11 cellular contexts compared by ENCODE assay signal in genomic region chr2:196046123-196046917, GRCh38. TPM values are rescaled to one million over a fixed set of nuclear protein-coding genes. Genes with fewer than 3 reads are reported as not detected.
DNase-seq lines count a peak whose midpoint lies in the region; ATAC-seq, FAIRE-seq and TF ChIP-seq lines count a peak whose summit lies in the region.
"Had no signal": no experiment of that assay in that cellular context is flagged by ENCODE, and none has a peak within 500 bp of the region (broad histone marks: within the 10 kb centered on the region; RNA-seq: fewer than 3 reads in every experiment).

No MANE protein-coding gene starts in this region.

- no peaks in the 10 kb centered on the region for H4K20me1 ChIP-seq in BLaER1 treated with 17β-estradiol and CSF1 and Interleukin-3, amounts not matched to agents 10 nM and 100 nM
- H4K20me1 ChIP-seq in GM12878 (ENCODE audit: control insufficient read depth, insufficient read depth) = no peaks in the 10 kb centered on the region

- no peaks in the 10 kb centered on the region for H3K79me2 ChIP-seq in GM12878 (ENCODE audit: control insufficient read depth, insufficient read depth, low read length)

- H3K27ac ChIP-seq in BLaER1 treated with 17β-estradiol and CSF1 and Interleukin-3, amounts not matched to agents 10 nM and 100 nM = peak overlapping the region in 3 of 11 experiments; percentile 28 to 63 (median 60); a peak in 5 of 22 replicates
- peak overlapping the region; percentile 54 for H3K27ac ChIP-seq in GM12878 (ENCODE audit: control insufficient read depth, insufficient read depth)
- H3K27ac ChIP-seq in small intestine (ENCODE audit: low read depth in 1 of 2, low read length in 1 of 2) = no peak overlapping the region
- H3K27ac ChIP-seq in coronary artery = no peak overlapping the region

- no TSS peak for BruUV-seq in GM12878 (replicated peaks; lab: Mats Ljungman, UMichigan)

- H3K36me3 ChIP-seq in BLaER1 treated with 17β-estradiol and CSF1 and Interleukin-3, amounts not matched to agents 10 nM and 100 nM = no peaks in the 10 kb centered on the region
- H3K36me3 ChIP-seq in GM12878 (ENCODE audit: control insufficient read depth in 2 of 2, insufficient read depth in 2 of 2, low read length in 1 of 2) (no peaks in the 10 kb centered on the region), H7 (replicated peaks; ENCODE audit: control insufficient read depth, insufficient read depth, low read length) (no peaks in the 10 kb centered on the region), small intestine (ENCODE audit: control insufficient read depth in 2 of 2, insufficient read depth in 2 of 2, low read length in 2 of 2) (no peaks in the 10 kb centered on the region)

- peak; percentile 7 for FAIRE-seq in GM12878 (lab: Jason Lieb, UNC)
- no peak for FAIRE-seq in small intestine (lab: Jason Lieb, UNC)

- TF ChIP-seq CTCF in GM12878 (IDR thresholded peaks at IDR 0.05 in 2 of 3, conservative IDR thresholded peaks at IDR 0.05 in 1 of 3; ENCODE audit: control insufficient read depth in 2 of 3, extremely low read depth in 1 of 3, insufficient read depth in 1 of 3, low read depth in 3 of 3, low read length in 3 of 3) (no peak), coronary artery (IDR thresholded peaks at IDR 0.05) (no peak)

- peak overlapping the region; percentile 12 to 69 (median 35); a peak in 18 of 22 replicates for H3K4me2 ChIP-seq in BLaER1 treated with 17β-estradiol and CSF1 and Interleukin-3, amounts not matched to agents 10 nM and 100 nM
- H3K4me2 ChIP-seq in GM12878 (ENCODE audit: control insufficient read depth, insufficient read depth) = peak overlapping the region; percentile 39

- peaks cover 0 to 5% (median 0%) of the 10 kb centered on the region in 11 experiments; a peak in 4 of 22 replicates for H3K9me3 ChIP-seq in BLaER1 treated with 17β-estradiol and CSF1 and Interleukin-3, amounts not matched to agents 10 nM and 100 nM (replicated peaks in 1 of 11)
- no peaks in the 10 kb centered on the region; the same call in 2 of the 3 replicates for H3K9me3 ChIP-seq in GM12878 (replicated peaks; ENCODE audit: control insufficient read depth, insufficient read depth, low read length)
- H3K9me3 ChIP-seq in small intestine (ENCODE audit: control insufficient read depth, low read depth) = no peaks in the 10 kb centered on the region

- intact Hi-C loops in GM12878 (cut with micrococcal nuclease; ENCODE audit: unreplicated experiment) = no loop called here

- peaks cover 4 to 69% (median 8%) of the 10 kb centered on the region in 10 experiments; a peak in 17 of 20 replicates for H3K4me1 ChIP-seq in BLaER1 treated with 17β-estradiol and CSF1 and Interleukin-3, amounts not matched to agents 10 nM and 100 nM
- H3K4me1 ChIP-seq in GM12878 (ENCODE audit: control insufficient read depth, insufficient read depth, low read length) = peaks cover 7% of the 10 kb centered on the region
- no peaks in the 10 kb centered on the region for H3K4me1 ChIP-seq in small intestine (ENCODE audit: control insufficient read depth in 2 of 2, insufficient read depth in 1 of 2, low read depth in 1 of 2, low read length in 1 of 2)

- H2AFZ ChIP-seq in GM12878 (ENCODE audit: control insufficient read depth, low read depth, low read length) = peak overlapping the region; percentile 68

- ATAC-seq in GM21360 (IDR thresholded peaks at IDR 0.05; ENCODE audit: unreplicated experiment) (peak; percentile 65), HG03342 (IDR thresholded peaks at IDR 0.05; ENCODE audit: unreplicated experiment) (peak; percentile 76), GM12878 (peak; percentile 94)
- ATAC-seq: naive thymus-derived CD8-positive, alpha-beta T cell had no signal

- no peak overlapping the region for H3K4me3 ChIP-seq in BLaER1 treated with 17β-estradiol and CSF1 and Interleukin-3, amounts not matched to agents 10 nM and 100 nM
- H3K4me3 ChIP-seq in GM12878 (no peak overlapping the region), H7 (ENCODE audit: insufficient read depth, low read depth, low read length) (no peak overlapping the region), small intestine (ENCODE audit: low read depth in 1 of 2, low read length in 2 of 2) (no peak overlapping the region), coronary artery (no peak overlapping the region)

- WGBS in GM12878 (ENCODE audit: insufficient coverage, insufficient replicate concordance, low lambda C conversion rate, missing lambda C conversion rate) = 55% methylated on average over 7 of the region's 7 CpGs
- WGBS in small intestine, 3 donors = 84 to 94% (median 89%) methylated on average over 7 of the region's 7 CpGs

- CTCF ChIA-PET in GM12878 (lab: Yijun Ruan, JAX) = interaction anchor here (0.6 to 2.1 kb wide), 9 partner anchors 8 to 716 kb away, joined by 3 to 21 read pairs (median 3); partner anchors contain the start of gene DNAH7

- no peak for TF ChIP-seq EP300 in GM12878 (IDR thresholded peaks at IDR 0.05; ENCODE audit: borderline replicate concordance in 1 of 2, control insufficient read depth in 1 of 2, low read depth in 2 of 2, low read length in 2 of 2)

- in situ Hi-C loops in GM12878 (cut with MboI) = no loop called here

- RAD21 ChIA-PET in GM12878 (lab: Charles Lee; ENCODE audit: unreplicated experiment) = interaction anchor here (1.4 to 2.7 kb wide), 2 partner anchors 21 to 32 kb away, joined by 4 to 13 read pairs; partner anchors contain the start of gene DNAH7

- SMC1A ChIA-PET in GM12878 (lab: Charles Lee; ENCODE audit: uncharacterized antibody, unreplicated experiment) = interaction anchor here (0.5 to 2.6 kb wide), 7 partner anchors 7 to 882 kb away, joined by 3 to 16 read pairs (median 4); partner anchors contain the start of gene DNAH7

- no peak for TF ChIP-seq RAD21 in GM12878 (IDR thresholded peaks at IDR 0.05; ENCODE audit: insufficient read depth, low read depth, low read length)

- H3K27me3 ChIP-seq in BLaER1 treated with 17β-estradiol and CSF1 and Interleukin-3, amounts not matched to agents 10 nM and 100 nM = no peaks in the 10 kb centered on the region
- H3K27me3 ChIP-seq in GM12878 (replicated peaks in 1 of 2; ENCODE audit: control insufficient read depth in 2 of 2, insufficient read depth in 2 of 2, low read length in 1 of 2) (no peaks in the 10 kb centered on the region), H7 (ENCODE audit: control insufficient read depth, insufficient read depth, low read length) (no peaks in the 10 kb centered on the region), small intestine (ENCODE audit: control insufficient read depth in 2 of 2, insufficient read depth in 2 of 2, low read length in 2 of 2) (no peaks in the 10 kb centered on the region)

- no peak for TF ChIP-seq POLR2A in GM12878 (IDR thresholded peaks at IDR 0.05; ENCODE audit: low read depth, low read length)

- no peak overlapping the region for H3K9ac ChIP-seq in BLaER1 treated with 17β-estradiol and CSF1 and Interleukin-3, amounts not matched to agents 10 nM and 100 nM
- no peak overlapping the region for H3K9ac ChIP-seq in GM12878 (ENCODE audit: control insufficient read depth, insufficient read depth, low read length)

- POLR2A ChIA-PET in GM12878 (lab: Charles Lee) = interaction anchor here (0.5 to 0.7 kb wide), 2 partner anchors 291 to 592 kb away, joined by 3 read pairs; no protein-coding TSS in a partner anchor

- DNase-seq in GM12878 (ENCODE audit: low read depth, low spot score) (peak; percentile 45), mucosa of gallbladder (ENCODE audit: low spot score) (no peak), H7 (no peak), small intestine (no peak), coronary artery (ENCODE audit: low spot score) (no peak)
- DNase-seq: activated CD4-positive, alpha-beta T cell treated with anti-CD3 and anti-CD28 coated beads, Interleukin-2, amount 10 ng/mL, durations not matched to agents 7 days and 5 days; naive thymus-derived CD8-positive, alpha-beta T cell; stimulated activated naive CD4-positive, alpha-beta T cell had no signal

TF ChIP-seq in GM12878, 131 proteins besides CTCF, POLR2A, EP300 and RAD21 (continues in another document):
- TF ChIP-seq POU2F2 (IDR thresholded peaks at IDR 0.05; ENCODE audit: borderline replicate concordance, low read depth, low read length) (no peak), NRF1 (conservative IDR thresholded peaks at IDR 0.05; ENCODE audit: low read depth, low read length) (no peak), NFIC (IDR thresholded peaks at IDR 0.05; ENCODE audit: low read depth, low read length) (no peak), FOXM1 (IDR thresholded peaks at IDR 0.05; ENCODE audit: low read depth, low read length) (no peak), MYB (IDR thresholded peaks at IDR 0.05; ENCODE audit: borderline replicate concordance, low read depth, low read length) (no peak), EZH2 (IDR thresholded peaks at IDR 0.05; ENCODE audit: borderline replicate concordance, control insufficient read depth, low read depth, low read length) (no peak), HDAC6 (IDR thresholded peaks at IDR 0.05; ENCODE audit: unreplicated experiment) (no peak), GATAD2B (conservative IDR thresholded peaks at IDR 0.05; ENCODE audit: low read depth) (0 out of 2 replicates have a peak, but pooled peaks have one; percentile 44), MEF2A (IDR thresholded peaks at IDR 0.05; ENCODE audit: insufficient read depth, low read depth, low read length) (0 out of 2 replicates have a peak, but pooled peaks have one; percentile 6)

RNA-seq across cellular contexts. Expression of gene DNAH7, which starts 22.3 kb away (rescaled TPM):
- 3.0 and 3.5 TPM in 2 replicates for total RNA-seq in GM12878 (2013; cell fraction: nucleolus; rRNA removed)
- 0.06 and 0.38 TPM in 2 replicates for total RNA-seq in GM12878 (2014; rRNA removed)
- total RNA-seq in GM12878 (2014; rRNA removed; fragmentation: Illumina TruSeq; extraction: Trizol) = 0.05 and 0.09 TPM in 2 replicates
- total RNA-seq in GM12878 (2021) = 0.19 and 0.31 TPM in 2 replicates
- polyA plus RNA-seq in GM12878 (2011; ENCODE audit: low read depth) = not detected
- 0.45 and 0.75 TPM in 2 replicates for polyA plus RNA-seq in GM12878 (2011; rRNA removed)
- 0.13 and 0.22 TPM in 2 replicates for polyA plus RNA-seq in GM12878 (2011; cell fraction: cytosol; rRNA removed)
- 0.63 TPM in 2 replicates for polyA plus RNA-seq in GM12878 (2011; cell fraction: nucleus; rRNA removed)
- 0.08 and 0.11 TPM in 2 replicates for polyA plus RNA-seq in GM12878 (2012)
- polyA plus RNA-seq in GM12878 (2014; fragmentation: Illumina TruSeq; extraction: Trizol) = 0.14 and 0.18 TPM in 2 replicates
- under 1 TPM; 0.05 to 0.14 TPM for polyA plus RNA-seq in GM12878 (2014; fragmentation: Nextera tagmentation; extraction: Ambion mirVana)
- 0.05 and 0.61 TPM in 2 replicates for polyA plus RNA-seq in GM12878 (2014; rRNA removed)
- polyA plus RNA-seq in GM12878 (2016; fragmentation: Nextera tagmentation; extraction: Ambion mirVana) = under 1 TPM; 0.08 to 0.17 TPM
- polyA minus RNA-seq in GM12878 (2011; rRNA and poly(A)+ RNA removed) = 0.82 and 1.0 TPM in 2 replicates
- polyA minus RNA-seq in GM12878 (2011; cell fraction: cytosol; rRNA and poly(A)+ RNA removed) = 0.52 TPM in 1 of 2 replicates, not detected in the other
- 1.3 and 1.8 TPM in 2 replicates for polyA minus RNA-seq in GM12878 (2011; cell fraction: nucleus; rRNA and poly(A)+ RNA removed)
- total RNA-seq in mucosa of gallbladder = 5.0 TPM
- total RNA-seq in H7 (2014; rRNA removed; shearing (Covaris generic)) = under 0.01 TPM in 1 of 2 replicates, not detected in the other
- under 1 TPM in 2 of 3 donors, not detected in 1; under 0.01 to 0.10 TPM for polyA plus RNA-seq in small intestine
- total RNA-seq: naive thymus-derived CD8-positive, alpha-beta T cell had no signal
- polyA plus RNA-seq: naive thymus-derived CD8-positive, alpha-beta T cell had no signal
